14 cellular contexts compared by ENCODE assay signal in genomic region chr2:101546376-101547058, GRCh38.
A peak's percentile ranks its signal among the peaks of the same experiment; 100 is the strongest.
DNase-seq lines count a peak whose midpoint lies in the region; ATAC-seq and TF ChIP-seq lines count a peak whose summit lies in the region.
"Had no signal": no experiment of that assay in that cellular context is flagged by ENCODE, and none has a peak within 500 bp of the region (broad histone marks: within the 10 kb centered on the region; RNA-seq: fewer than 3 reads in every experiment).

No MANE protein-coding gene starts in this region.

- no peak overlapping the region for H3K4me3 Mint-ChIP-seq in T-helper 17 cell
- H3K4me3 Mint-ChIP-seq: activated naive CD8-positive, alpha-beta T cell treated with anti-CD3 and anti-CD28 coated beads, Interleukin-2, amount 10 ng/mL, durations not matched to agents 7 days and 5 days; neural crest cell had no signal

- H3K27me3 Mint-ChIP-seq in T-helper 17 cell: no peaks in the 10 kb centered on the region

- ATAC-seq in GM18909 (IDR thresholded peaks at IDR 0.05; ENCODE audit: poor library complexity, unreplicated experiment) (no peak), T-helper 17 cell (no peak)

- H3K36me3 Mint-ChIP-seq in T-helper 17 cell (ENCODE audit: low read depth): no peaks in the 10 kb centered on the region

- no peak overlapping the region for H3K27ac Mint-ChIP-seq in T-helper 17 cell
- H3K27ac Mint-ChIP-seq: activated naive CD8-positive, alpha-beta T cell treated with anti-CD3 and anti-CD28 coated beads, Interleukin-2, amount 10 ng/mL, durations not matched to agents 7 days and 5 days had no signal

- in situ Hi-C loops in astrocyte of the spinal cord (cut with HindIII; ENCODE audit: low sequenced_read_pairs): no loop called here

- DNase-seq in Daoy (ENCODE audit: low read depth) (peak; percentile 7), M059J (ENCODE audit: low read depth) (peak; percentile 69), astrocyte of the spinal cord (ENCODE audit: low read depth, low spot score) (peak; percentile 59), kidney tubule cell (ENCODE audit: low spot score) (peak; percentile 47), cerebellar cortex (ENCODE audit: low spot score) (no peak), GM10266 (ENCODE audit: extremely low spot score) (no peak), T-helper 17 cell (no peak)
- DNase-seq: activated naive CD8-positive, alpha-beta T cell treated with anti-CD3 and anti-CD28 coated beads, Interleukin-2, amount 10 ng/mL, durations not matched to agents 7 days and 5 days; NCI-H1092; NCI-H510A; SHP77; WERI-Rb-1 had no signal

- TF ChIP-seq CTCF in astrocyte of the spinal cord (IDR thresholded peaks at IDR 0.05; ENCODE audit: low read depth, low read length) (no peak), GM10266 (IDR thresholded peaks at IDR 0.05; ENCODE audit: control insufficient read depth, insufficient read depth, low read depth, missing control alignments) (no peak)

- peaks cover 8% of the 10 kb centered on the region for H3K4me1 Mint-ChIP-seq in T-helper 17 cell

- no peaks in the 10 kb centered on the region for H3K9me3 ChIP-seq in T-helper 17 cell (ENCODE audit: control insufficient read depth, low read length, poor library complexity, severe bottlenecking)

- H3K4me3 ChIP-seq in astrocyte of the spinal cord (ENCODE audit: low read depth, low read length): no peak overlapping the region

Comparison
In these comparisons a context has a peak if more than half of its experiments do, and no peak if none do; other contexts are left out.
1. DNase-seq: peak in Daoy (single experiment), M059J (single experiment), astrocyte of the spinal cord (single experiment) and kidney tubule cell (single experiment); none in cerebellar cortex (single experiment), GM10266 (single experiment) and T-helper 17 cell (0 of 3).